In genomic region chr6:154412106-154412820, GRCh38 we compare ENCODE assay signal across 22 cellular contexts. TPM values are rescaled to one million over a fixed set of nuclear protein-coding genes. Genes with fewer than 3 reads are reported as not detected.
DNase-seq lines count a peak whose midpoint lies in the region; ATAC-seq and TF ChIP-seq lines count a peak whose summit lies in the region.
"Had no signal": no experiment of that assay in that cellular context is flagged by ENCODE, and none has a peak within 500 bp of the region (broad histone marks: within the 10 kb centered on the region; RNA-seq: fewer than 3 reads in every experiment).

No MANE protein-coding gene starts in this region.

- no peak overlapping the region for H3K9ac ChIP-seq in muscle layer of colon (ENCODE audit: low read length)
- H3K9ac ChIP-seq: KMS-11 had no signal

- TF ChIP-seq CTCF in chondrocyte (IDR thresholded peaks at IDR 0.05): no peak
- no peak for TF ChIP-seq CTCF in thoracic aorta (IDR thresholded peaks at IDR 0.05)

- DNase-seq in NCI-H82 (lab: John Stamatoyannopoulos, UW) (peak; percentile 47), NCI-H82 treated with DMSO at 0.1 percent for 48 hours (lab: John Stamatoyannopoulos, UW; ENCODE audit: unreplicated experiment) (no peak), chondrocyte (ENCODE audit: low spot score) (no peak), thoracic aorta (ENCODE audit: low spot score) (no peak), T-helper 17 cell (no peak), islet precursor cell (no peak)
- DNase-seq: activated CD8-positive, alpha-beta memory T cell treated with anti-CD3 and anti-CD28 coated beads, Interleukin-2, amount 10 ng/mL, durations not matched to agents 7 days and 5 days; activated gamma-delta T cell; cortex of kidney; gastrocnemius medialis; left lung; ovary; PC-3; small intestine; stimulated activated CD4-positive, alpha-beta T cell treated with anti-CD3 and anti-CD28 coated beads, Interleukin-4, amount 100 ng/mL, for 24 hours; T-helper 9 cell had no signal

- peaks cover 12% of the 10 kb centered on the region for H3K36me3 Mint-ChIP-seq in chondrocyte (ENCODE audit: low read depth)
- no peaks in the 10 kb centered on the region for H3K36me3 Mint-ChIP-seq in T-helper 17 cell (ENCODE audit: low read depth)
- H3K36me3 Mint-ChIP-seq: activated CD8-positive, alpha-beta memory T cell treated with anti-CD3 and anti-CD28 coated beads, Interleukin-2, amount 10 ng/mL, durations not matched to agents 7 days and 5 days had no signal

- H3K36me3 ChIP-seq in muscle layer of colon (ENCODE audit: insufficient read depth, low read length) (peaks cover 31% of the 10 kb centered on the region), thoracic aorta (peaks cover 4% of the 10 kb centered on the region)
- H3K36me3 ChIP-seq: gastrocnemius medialis, ovary had no signal

- no peaks in the 10 kb centered on the region for H3K9me3 ChIP-seq in muscle layer of colon (ENCODE audit: low read length)
- H3K9me3 ChIP-seq in thoracic aorta: no peaks in the 10 kb centered on the region
- no peaks in the 10 kb centered on the region for H3K9me3 ChIP-seq in T-helper 17 cell (ENCODE audit: control insufficient read depth, low read length, poor library complexity, severe bottlenecking)
- H3K9me3 ChIP-seq: gastrocnemius medialis, left lung, ovary had no signal

- no peak overlapping the region for H3K4me3 Mint-ChIP-seq in chondrocyte (ENCODE audit: unreplicated experiment)
- no peak overlapping the region for H3K4me3 Mint-ChIP-seq in T-helper 17 cell
- H3K4me3 Mint-ChIP-seq: activated CD8-positive, alpha-beta memory T cell treated with anti-CD3 and anti-CD28 coated beads, Interleukin-2, amount 10 ng/mL, durations not matched to agents 7 days and 5 days had no signal

- no peaks in the 10 kb centered on the region for H3K9me3 Mint-ChIP-seq in chondrocyte (ENCODE audit: low read depth)

- H3K4me1 Mint-ChIP-seq in chondrocyte (ENCODE audit: low read depth) (peaks cover 40% of the 10 kb centered on the region), T-helper 17 cell (no peaks in the 10 kb centered on the region)

- H3K27ac Mint-ChIP-seq in chondrocyte (ENCODE audit: unreplicated experiment) (peak overlapping the region; percentile 13), T-helper 17 cell (no peak overlapping the region)
- H3K27ac Mint-ChIP-seq: activated CD8-positive, alpha-beta memory T cell treated with anti-CD3 and anti-CD28 coated beads, Interleukin-2, amount 10 ng/mL, durations not matched to agents 7 days and 5 days had no signal

- H3K27ac ChIP-seq in muscle layer of colon (ENCODE audit: low read depth, low read length): peak overlapping the region; percentile 19
- peak overlapping the region; percentile 76 to 98 for H3K27ac ChIP-seq in thoracic aorta
- H3K27ac ChIP-seq: 22Rv1, KMS-11, left lung had no signal

- no peaks in the 10 kb centered on the region for H3K27me3 Mint-ChIP-seq in chondrocyte (ENCODE audit: low read depth)
- H3K27me3 Mint-ChIP-seq in T-helper 17 cell: peaks cover 49% of the 10 kb centered on the region

- H3K27me3 ChIP-seq in muscle layer of colon (ENCODE audit: control insufficient read depth in 1 of 2, insufficient read depth in 2 of 2, low read length in 2 of 2): no peaks in the 10 kb centered on the region
- no peaks in the 10 kb centered on the region for H3K27me3 ChIP-seq in thoracic aorta (replicated peaks; ENCODE audit: insufficient read depth)
- H3K27me3 ChIP-seq: gastrocnemius medialis, left lung, ovary had no signal

- H3K4me3 ChIP-seq in muscle layer of colon (ENCODE audit: low read depth in 1 of 2, low read length in 2 of 2) (no peak overlapping the region), thoracic aorta (no peak overlapping the region)
- H3K4me3 ChIP-seq: gastrocnemius medialis, left lung, ovary had no signal

- ATAC-seq in thoracic aorta (ENCODE audit: insufficient number of reproducible peaks, low FRiP score, low read depth): no peak
- ATAC-seq in GM18517 (IDR thresholded peaks at IDR 0.05; ENCODE audit: unreplicated experiment): no peak
- ATAC-seq in T-helper 17 cell: no peak
- ATAC-seq: activated CD4-positive, CD25-positive, alpha-beta regulatory T cell treated with anti-CD3 and anti-CD28 coated beads, Interleukin-2, amount 50 U/mL, for 24 hours; activated CD8-positive, alpha-beta memory T cell treated with anti-CD3 and anti-CD28 coated beads, Interleukin-2, amount 10 ng/mL, durations not matched to agents 7 days and 5 days; gastrocnemius medialis; left lung; PC-3 had no signal

- H3K4me1 ChIP-seq in muscle layer of colon (ENCODE audit: insufficient read depth, low read length) (peaks cover 42% of the 10 kb centered on the region), thoracic aorta (ENCODE audit: control insufficient read depth in 1 of 2, low read depth in 2 of 2) (peaks cover 32 to 44% of the 10 kb centered on the region in 2 donors)

RNA-seq across cellular contexts. Expression of gene IPCEF1, which starts 55.7 kb away (rescaled TPM):
- total RNA-seq in chondrocyte (not detected in 3 replicates), thoracic aorta (1 to 10 TPM; 2.8 to 3.8 TPM), T-helper 17 cell (10 to 100 TPM; 50.4 to 63.1 TPM)
- total RNA-seq: myocyte had no signal

Comparison
In these comparisons a context has a peak if more than half of its experiments do, and no peak if none do; other contexts are left out.
1. RNA of gene IPCEF1, which starts 55.7 kb away (total RNA-seq): 50.4 to 63.1 TPM in T-helper 17 cell; 2.8 to 3.8 TPM in thoracic aorta and not detected in chondrocyte; every median in the first group is over 10 times any median in the second.